9 cellular contexts compared by ENCODE assay signal in the genomic region with DNA sequence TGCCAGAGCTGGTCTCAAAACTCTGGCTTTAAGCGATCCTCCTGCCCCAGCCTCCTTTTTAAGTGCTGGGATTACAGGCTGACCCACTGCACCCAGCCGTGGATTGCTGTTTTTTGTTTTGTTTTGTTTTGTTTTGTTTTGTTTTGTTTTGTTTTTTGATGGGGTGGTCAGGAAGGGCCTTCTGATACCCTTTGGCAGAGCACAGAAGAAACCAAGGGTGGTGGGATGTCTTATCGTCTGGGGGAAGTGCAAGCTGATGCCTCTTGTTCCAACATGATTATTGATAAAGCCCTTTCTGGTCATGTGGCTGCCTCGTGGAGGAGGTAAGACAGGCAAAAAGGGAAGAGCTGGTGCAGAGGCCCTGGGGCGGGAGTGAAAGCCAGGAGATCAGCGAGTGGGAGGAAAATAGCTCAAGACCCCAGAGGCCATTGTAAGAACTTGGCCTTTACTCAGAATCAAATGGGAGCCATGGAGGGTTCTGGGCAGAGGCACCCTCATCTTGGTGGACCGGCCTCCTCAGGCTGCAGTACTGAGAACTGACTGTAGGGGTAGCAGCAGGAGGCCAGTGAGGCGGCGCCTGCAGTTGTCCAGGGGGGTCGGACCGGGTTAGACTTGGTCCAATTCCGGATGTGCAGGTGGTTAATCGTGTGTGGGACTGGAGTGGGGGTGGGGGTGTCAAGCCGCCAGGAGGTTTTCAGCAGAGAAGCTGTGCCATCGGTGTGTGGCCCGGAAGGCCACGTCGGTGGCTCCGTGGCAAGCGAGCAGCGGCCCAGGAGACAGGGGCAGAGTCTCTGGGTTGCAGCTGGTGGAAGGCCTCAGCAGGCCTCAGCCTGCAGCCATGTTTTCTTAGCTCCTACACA.
DNase-seq lines count a peak whose midpoint lies in the region; ATAC-seq, FAIRE-seq and TF ChIP-seq lines count a peak whose summit lies in the region.
"Had no signal": no experiment of that assay in that cellular context is flagged by ENCODE, and none has a peak within 500 bp of the region (broad histone marks: within the 10 kb centered on the region; RNA-seq: fewer than 3 reads in every experiment).

No MANE protein-coding gene starts in this region.

- ATAC-seq in lung (ENCODE audit: insufficient read depth, low FRiP score) (no peak), GM18861 (IDR thresholded peaks at IDR 0.05; ENCODE audit: unreplicated experiment) (no peak), GM19467 (IDR thresholded peaks at IDR 0.05; ENCODE audit: unreplicated experiment) (no peak)

- H3K27me3 Mint-ChIP-seq in activated naive CD8-positive, alpha-beta T cell treated with anti-CD3 and anti-CD28 coated beads for 36 hours = no peaks in the 10 kb centered on the region

- H3K4me3 Mint-ChIP-seq in activated naive CD8-positive, alpha-beta T cell treated with anti-CD3 and anti-CD28 coated beads for 36 hours = no peak overlapping the region

- WGBS in lung, 2 donors = 81% methylated on average over 21 of the region's 21 CpGs

- H3K27ac Mint-ChIP-seq in activated naive CD8-positive, alpha-beta T cell treated with anti-CD3 and anti-CD28 coated beads for 36 hours = no peak overlapping the region

- H3K27me3 ChIP-seq in lung (ENCODE audit: control insufficient read depth, insufficient read depth) = no peaks in the 10 kb centered on the region
- H3K27me3 ChIP-seq: SJSA1 had no signal

- H3K4me3 ChIP-seq in AG10803 (ENCODE audit: low read length) (no peak overlapping the region), lung (no peak overlapping the region)
- H3K4me3 ChIP-seq: SJSA1 had no signal

- H3K36me3 Mint-ChIP-seq in activated naive CD8-positive, alpha-beta T cell treated with anti-CD3 and anti-CD28 coated beads for 36 hours = no peaks in the 10 kb centered on the region

- peaks cover 0 to 15% of the 10 kb centered on the region in 2 donors for H3K4me1 ChIP-seq in lung (ENCODE audit: control insufficient read depth in 2 of 2, insufficient read depth in 2 of 2, low read length in 2 of 2)
- H3K4me1 ChIP-seq: SJSA1 had no signal

- H3K4me1 Mint-ChIP-seq in activated naive CD8-positive, alpha-beta T cell treated with anti-CD3 and anti-CD28 coated beads for 36 hours = no peaks in the 10 kb centered on the region

- H3K9me3 Mint-ChIP-seq in activated naive CD8-positive, alpha-beta T cell treated with anti-CD3 and anti-CD28 coated beads for 36 hours = no peaks in the 10 kb centered on the region

- TF ChIP-seq CTCF in AG10803 (conservative IDR thresholded peaks at IDR 0.05; ENCODE audit: low read length) = peak; percentile 44
- peak; percentile 4 for TF ChIP-seq CTCF in lung (IDR thresholded peaks at IDR 0.05; ENCODE audit: control extremely low read depth, extremely low read depth)

- DNase-seq in AG10803 (ENCODE audit: low read depth) (no peak), HUDEP-2 (lab: John Stamatoyannopoulos, UW; ENCODE audit: unreplicated experiment in 76 of 76) (peak in 61 of 76 experiments; percentile 10 to 78 (median 52)), lung (ENCODE audit: low spot score) (no peak), NOMO-1 treated with DMSO at 0.1 percent for 48 hours (lab: John Stamatoyannopoulos, UW; ENCODE audit: unreplicated experiment) (no peak), GM12892 (ENCODE audit: insufficient read length) (no peak)
- DNase-seq in activated naive CD8-positive, alpha-beta T cell treated with anti-CD3 and anti-CD28 coated beads for 36 hours = peak; percentile 21

- H3K27ac ChIP-seq in lung (ENCODE audit: low read depth in 1 of 2, low read length in 1 of 2) = peak overlapping the region in 1 of 2 donors; percentile 8
- H3K27ac ChIP-seq: SJSA1 had no signal

- TF ChIP-seq POLR2A in GM12892 (IDR thresholded peaks at IDR 0.05; ENCODE audit: low read depth, low read length) = no peak

- FAIRE-seq in GM12892 (lab: Jason Lieb, UNC) = no peak

- no peaks in the 10 kb centered on the region for H3K9me3 ChIP-seq in lung (ENCODE audit: control insufficient read depth in 2 of 2, insufficient read depth in 1 of 2, low read length in 1 of 2)
- H3K9me3 ChIP-seq: SJSA1 had no signal

- H3K36me3 ChIP-seq in lung (ENCODE audit: control insufficient read depth in 2 of 2, insufficient read depth in 2 of 2, low read length in 2 of 2) = no peaks in the 10 kb centered on the region
- H3K36me3 ChIP-seq: SJSA1 had no signal

Comparison
In these comparisons a context has a peak if more than half of its experiments do, and no peak if none do; other contexts are left out.
1. DNase-seq: peak in HUDEP-2 (61 of 76) and activated naive CD8-positive, alpha-beta T cell treated with anti-CD3 and anti-CD28 coated beads for 36 hours (single experiment); none in AG10803 (single experiment), lung (single experiment), NOMO-1 treated with DMSO at 0.1 percent for 48 hours (single experiment) and GM12892 (single experiment).